Comparison of ENCODE assay signal across 27 cellular contexts in genomic region chr13:50587122-50587521, GRCh38.
A peak's percentile ranks its signal among the peaks of the same experiment; 100 is the strongest.
DNase-seq lines count a peak whose midpoint lies in the region; TF ChIP-seq lines count a peak whose summit lies in the region.
"Had no signal": no experiment of that assay in that cellular context is flagged by ENCODE, and none has a peak within 500 bp of the region (broad histone marks: within the 10 kb centered on the region; RNA-seq: fewer than 3 reads in every experiment).

No MANE protein-coding gene starts in this region.

- no peaks in the 10 kb centered on the region for H4K20me1 ChIP-seq in OCI-LY3 (ENCODE audit: insufficient read depth, low read length)

- peak overlapping the region; percentile 33; the same call in 1 of the 2 replicates for H2AFZ ChIP-seq in OCI-LY3 (ENCODE audit: low read depth, low read length)

- peaks cover 35% of the 10 kb centered on the region for H3K4me1 ChIP-seq in OCI-LY3 (ENCODE audit: low read length)
- H3K4me1 ChIP-seq: lower lobe of right lung, stomach had no signal

- peaks cover 0 to 2% (median 0%) of the 10 kb centered on the region in 3 donors for H3K9me3 Mint-ChIP-seq in IgD-negative memory B cell
- no peaks in the 10 kb centered on the region for H3K9me3 Mint-ChIP-seq in activated T-cell treated with anti-CD3 and anti-CD28 coated beads, Interleukin-2, amount 50 U/mL, for 24 hours
- H3K9me3 Mint-ChIP-seq: activated CD4-positive, alpha-beta T cell treated with anti-CD3 and anti-CD28 coated beads, Interleukin-2, amount 10 ng/mL, durations not matched to agents 7 days and 5 days; activated T-helper 1 cell treated with anti-CD3 and anti-CD28 coated beads, Interleukin-12 subunit alpha, Interleukin-12 subunit beta, Interleukin-2, Interleukin-4 antibody, amounts not matched to agents 30 ng/mL and 10 ng/mL and 1 ng/mL, durations not matched to agents 14 hours and 24 hours and 36 hours; central memory CD8-positive, alpha-beta T cell had no signal

- no peak overlapping the region; the same call in 1 of the 2 replicates for H3K4me2 ChIP-seq in OCI-LY3 (ENCODE audit: low read length)
- H3K4me2 ChIP-seq: A549 had no signal

- TF ChIP-seq CTCF in OCI-LY3 (IDR thresholded peaks at IDR 0.05; ENCODE audit: low read depth, low read length) (no peak), foreskin fibroblast (IDR thresholded peaks at IDR 0.05; ENCODE audit: low read depth, low read length) (no peak)

- no peaks in the 10 kb centered on the region for H3K36me3 Mint-ChIP-seq in IgD-negative memory B cell
- H3K36me3 Mint-ChIP-seq in activated T-cell treated with anti-CD3 and anti-CD28 coated beads, Interleukin-2, amount 50 U/mL, for 24 hours (ENCODE audit: low read depth) = no peaks in the 10 kb centered on the region
- H3K36me3 Mint-ChIP-seq: activated CD8-positive, alpha-beta memory T cell treated with anti-CD3 and anti-CD28 coated beads, Interleukin-2, amount 10 ng/mL, durations not matched to agents 7 days and 5 days had no signal

- H3K27ac Mint-ChIP-seq in IgD-negative memory B cell = peak overlapping the region; percentile 30 to 75 (median 54)
- no peak overlapping the region for H3K27ac Mint-ChIP-seq in activated T-cell treated with anti-CD3 and anti-CD28 coated beads, Interleukin-2, amount 50 U/mL, for 24 hours
- H3K27ac Mint-ChIP-seq: activated CD4-positive, alpha-beta T cell treated with anti-CD3 and anti-CD28 coated beads, Interleukin-2, amount 10 ng/mL, durations not matched to agents 7 days and 5 days; activated CD8-positive, alpha-beta memory T cell treated with anti-CD3 and anti-CD28 coated beads, Interleukin-2, amount 10 ng/mL, durations not matched to agents 7 days and 5 days; activated T-helper 1 cell treated with anti-CD3 and anti-CD28 coated beads, Interleukin-12 subunit alpha, Interleukin-12 subunit beta, Interleukin-2, Interleukin-4 antibody, amounts not matched to agents 30 ng/mL and 10 ng/mL and 1 ng/mL, durations not matched to agents 14 hours and 24 hours and 36 hours had no signal

- no peak overlapping the region for H3K9ac ChIP-seq in OCI-LY3 (ENCODE audit: low read length)

- no peaks in the 10 kb centered on the region for H3K27me3 Mint-ChIP-seq in IgD-negative memory B cell
- no peaks in the 10 kb centered on the region for H3K27me3 Mint-ChIP-seq in activated T-cell treated with anti-CD3 and anti-CD28 coated beads, Interleukin-2, amount 50 U/mL, for 24 hours
- H3K27me3 Mint-ChIP-seq: central memory CD8-positive, alpha-beta T cell had no signal

- no peaks in the 10 kb centered on the region for H3K36me3 ChIP-seq in OCI-LY3 (replicated peaks; ENCODE audit: low read depth, low read length)
- H3K36me3 ChIP-seq: lower lobe of right lung, neutrophil, SJSA1, stomach, transverse colon had no signal

- peak overlapping the region in 3 of 4 donors; percentile 4 to 83 (median 61) for H3K4me3 Mint-ChIP-seq in IgD-negative memory B cell
- H3K4me3 Mint-ChIP-seq in activated T-cell treated with anti-CD3 and anti-CD28 coated beads, Interleukin-2, amount 50 U/mL, for 24 hours = no peak overlapping the region
- H3K4me3 Mint-ChIP-seq: activated CD4-positive, alpha-beta T cell treated with anti-CD3 and anti-CD28 coated beads, Interleukin-2, amount 10 ng/mL, durations not matched to agents 7 days and 5 days; activated CD8-positive, alpha-beta memory T cell treated with anti-CD3 and anti-CD28 coated beads, Interleukin-2, amount 10 ng/mL, durations not matched to agents 7 days and 5 days; activated T-helper 1 cell treated with anti-CD3 and anti-CD28 coated beads, Interleukin-12 subunit alpha, Interleukin-12 subunit beta, Interleukin-2, Interleukin-4 antibody, amounts not matched to agents 30 ng/mL and 10 ng/mL and 1 ng/mL, durations not matched to agents 14 hours and 24 hours and 36 hours; central memory CD8-positive, alpha-beta T cell had no signal

- H3K4me1 Mint-ChIP-seq in IgD-negative memory B cell = peaks cover 31 to 42% (median 41%) of the 10 kb centered on the region in 3 donors
- peaks cover 8% of the 10 kb centered on the region for H3K4me1 Mint-ChIP-seq in activated T-cell treated with anti-CD3 and anti-CD28 coated beads, Interleukin-2, amount 50 U/mL, for 24 hours (ENCODE audit: low read depth)
- H3K4me1 Mint-ChIP-seq: central memory CD8-positive, alpha-beta T cell had no signal

- H3K4me3 ChIP-seq in OCI-LY3 (ENCODE audit: low read length) (no peak overlapping the region), foreskin fibroblast (ENCODE audit: low read depth in 1 of 2, low read length in 2 of 2) (no peak overlapping the region)
- H3K4me3 ChIP-seq: A549, lower lobe of right lung, SJSA1, stomach, transverse colon had no signal

- TF ChIP-seq POLR2A in erythroblast (IDR thresholded peaks at IDR 0.05; ENCODE audit: low read length) = no peak

- H3K27ac ChIP-seq in OCI-LY3 (ENCODE audit: low read length) = no peak overlapping the region
- H3K27ac ChIP-seq: A549, lower lobe of right lung, neutrophil, SJSA1, stomach, transverse colon, VCaP had no signal

- DNase-seq in Ammon's horn (ENCODE audit: low spot score) (peak; percentile 13), medulla oblongata (ENCODE audit: extremely low spot score) (peak; percentile 17), foreskin fibroblast (no peak), amygdala (lab: John Stamatoyannopoulos, UW) (no peak), erythroblast (lab: John Stamatoyannopoulos, UW) (no peak)
- no peak for DNase-seq in activated T-cell treated with anti-CD3 and anti-CD28 coated beads, Interleukin-2, amount 50 U/mL, for 24 hours
- DNase-seq: activated CD4-positive, alpha-beta T cell treated with anti-CD3 and anti-CD28 coated beads, Interleukin-2, amount 10 ng/mL, durations not matched to agents 7 days and 5 days; activated CD8-positive, alpha-beta memory T cell treated with anti-CD3 and anti-CD28 coated beads, Interleukin-2, amount 10 ng/mL, durations not matched to agents 7 days and 5 days; activated naive CD4-positive, alpha-beta T cell treated with anti-CD3 and anti-CD28 coated beads, Interleukin-2, amount 50 U/mL, for 16 hours; C1 segment of cervical spinal cord; effector CD8-positive, alpha-beta T cell; foreskin melanocyte; lower lobe of right lung; NCI-H146; NCI-H526; small intestine; stimulated activated CD4-positive, alpha-beta T cell treated with anti-CD3 and anti-CD28 coated beads, Interleukin-4, amount 100 ng/mL, for 1 hour; stomach; transverse colon had no signal

- H3K9me3 ChIP-seq in OCI-LY3 (ENCODE audit: insufficient read depth, low read length) = no peaks in the 10 kb centered on the region
- H3K9me3 ChIP-seq: A549, lower lobe of right lung, neutrophil, SJSA1, stomach, transverse colon had no signal

- no peaks in the 10 kb centered on the region for H3K79me2 ChIP-seq in OCI-LY3 (ENCODE audit: low read length)

- no peaks in the 10 kb centered on the region for H3K27me3 ChIP-seq in OCI-LY3 (ENCODE audit: low read depth, low read length)
- H3K27me3 ChIP-seq: neutrophil, SJSA1, stomach, transverse colon had no signal

Comparison
In these comparisons a context has a peak if more than half of its experiments do, and no peak if none do; other contexts are left out.
1. DNase-seq: peak in Ammon's horn (single experiment) and medulla oblongata (single experiment); none in activated T-cell treated with anti-CD3 and anti-CD28 coated beads, Interleukin-2, amount 50 U/mL, for 24 hours (single experiment), foreskin fibroblast (0 of 2), amygdala (0 of 56) and erythroblast (0 of 2).